ENCODE assay signal across 33 cellular contexts in the genomic region with DNA sequence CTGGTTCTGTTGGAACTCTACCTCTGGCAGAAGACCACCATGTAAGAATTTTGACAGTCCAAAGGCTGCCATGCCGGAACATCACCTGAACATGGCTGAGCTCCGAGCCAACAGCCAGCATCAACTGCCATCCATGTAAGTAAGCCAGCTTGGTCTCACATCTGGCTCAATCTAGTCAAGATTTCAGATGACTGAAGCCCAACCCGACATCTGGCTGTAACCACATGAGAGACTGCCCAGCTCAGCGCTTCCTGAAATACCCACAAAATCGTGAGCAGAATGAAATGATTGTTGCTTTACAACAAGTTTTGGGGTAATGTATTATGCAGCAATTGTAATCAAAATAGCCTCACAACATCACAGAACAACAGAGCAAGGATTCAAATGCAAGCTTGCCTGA. TPM values are rescaled to one million over a fixed set of nuclear protein-coding genes. Genes with fewer than 3 reads are reported as not detected.
"Had no signal": no experiment of that assay in that cellular context is flagged by ENCODE, and none has a peak within 500 bp of the region (broad histone marks: within the 10 kb centered on the region; RNA-seq: fewer than 3 reads in every experiment).

No MANE protein-coding gene starts in this region.

- DNase-seq: dermis blood vessel endothelial cell; effector memory CD8-positive, alpha-beta T cell; erythroblast; esophagus squamous epithelium; head of caudate nucleus; left ventricle myocardium superior; lower lobe of right lung; naive thymus-derived CD8-positive, alpha-beta T cell; nephron progenitor cell; nucleus accumbens; stimulated activated CD4-positive, alpha-beta T cell treated with anti-CD3 and anti-CD28 coated beads, Interleukin-12 subunit alpha, Interleukin-12 subunit beta, amount 100 ng/mL, for 4 hours; stimulated activated CD4-positive, alpha-beta T cell treated with anti-CD3 and anti-CD28 coated beads, Interleukin-2, amount 100 ng/mL, for 24 hours; stimulated activated CD4-positive, alpha-beta T cell treated with anti-CD3 and anti-CD28 coated beads, Interleukin-4, amount 100 ng/mL, for 24 hours; stimulated activated naive CD4-positive, alpha-beta T cell treated with Interleukin-2 at 50 U/mL for 16 hours; substantia nigra; testis; tibial artery; upper lobe of left lung had no signal

- FAIRE-seq: endometrium, frontal cortex, keratinocyte, urothelium cell line had no signal

- H3K4me1 ChIP-seq: esophagus squamous epithelium, lower lobe of right lung, prostate gland, right atrium auricular region, testis, tibial artery, upper lobe of left lung had no signal

- H3K27ac ChIP-seq: coronary artery, esophagus squamous epithelium, lower lobe of right lung, prostate gland, right atrium auricular region, testis, tibial artery, upper lobe of left lung had no signal

- H3K36me3 Mint-ChIP-seq: stimulated activated effector memory CD8-positive, alpha-beta T cell treated with anti-CD3 and anti-CD28 coated beads, Interleukin-12 subunit alpha, Interleukin-12 subunit beta, amount 100 ng/mL, for 72 hours had no signal

- H3K4me3 ChIP-seq: coronary artery, esophagus squamous epithelium, lower lobe of right lung, prostate gland, right atrium auricular region, smooth muscle cell, testis, tibial artery, upper lobe of left lung had no signal

- H3K4me1 Mint-ChIP-seq: naive thymus-derived CD8-positive, alpha-beta T cell; nephron progenitor cell; stimulated activated effector memory CD8-positive, alpha-beta T cell treated with anti-CD3 and anti-CD28 coated beads, Interleukin-12 subunit alpha, Interleukin-12 subunit beta, amount 100 ng/mL, for 72 hours had no signal

- H3K27me3 ChIP-seq: right atrium auricular region, testis, tibial artery, upper lobe of left lung had no signal

- H3K4me2 ChIP-seq: smooth muscle cell had no signal

- H3K27ac Mint-ChIP-seq: effector memory CD8-positive, alpha-beta T cell; nephron progenitor cell; stimulated activated effector memory CD8-positive, alpha-beta T cell treated with anti-CD3 and anti-CD28 coated beads, Interleukin-12 subunit alpha, Interleukin-12 subunit beta, amount 100 ng/mL, for 72 hours had no signal

- H3K4me3 Mint-ChIP-seq: effector memory CD8-positive, alpha-beta T cell; naive thymus-derived CD8-positive, alpha-beta T cell; nephron progenitor cell; stimulated activated effector memory CD8-positive, alpha-beta T cell treated with anti-CD3 and anti-CD28 coated beads, Interleukin-12 subunit alpha, Interleukin-12 subunit beta, amount 100 ng/mL, for 72 hours had no signal

- H3K36me3 ChIP-seq: esophagus squamous epithelium, lower lobe of right lung, prostate gland, right atrium auricular region, tibial artery, upper lobe of left lung had no signal

- H3K9me3 Mint-ChIP-seq: effector memory CD8-positive, alpha-beta T cell; stimulated activated effector memory CD8-positive, alpha-beta T cell treated with anti-CD3 and anti-CD28 coated beads, Interleukin-12 subunit alpha, Interleukin-12 subunit beta, amount 100 ng/mL, for 72 hours had no signal

- ATAC-seq: effector memory CD8-positive, alpha-beta T cell; left ventricle myocardium superior; lower lobe of right lung; naive thymus-derived CD8-positive, alpha-beta T cell; sciatic nerve; stimulated activated effector memory CD8-positive, alpha-beta T cell treated with anti-CD3 and anti-CD28 coated beads, Interleukin-12 subunit alpha, Interleukin-12 subunit beta, amount 100 ng/mL, for 72 hours had no signal

- H3K9me3 ChIP-seq: esophagus squamous epithelium, lower lobe of right lung, prostate gland, right atrium auricular region, testis, tibial artery, upper lobe of left lung had no signal

RNA-seq across cellular contexts. Expression of a gene that starts 32.9 kb away (rescaled TPM):
- total RNA-seq: dermis blood vessel endothelial cell; esophagus squamous epithelium; fibroblast of villous mesenchyme; glomerular endothelial cell; left ventricle myocardium superior; lower lobe of right lung; mesenteric fat pad; myocyte; naive thymus-derived CD8-positive, alpha-beta T cell; osteocyte; prostate gland; right atrium auricular region; sciatic nerve; smooth muscle cell; upper lobe of left lung had no signal
- polyA plus RNA-seq: keratinocyte; naive thymus-derived CD8-positive, alpha-beta T cell; smooth muscle cell had no signal
